ENCODE assay signal across 14 cellular contexts in the genomic region with DNA sequence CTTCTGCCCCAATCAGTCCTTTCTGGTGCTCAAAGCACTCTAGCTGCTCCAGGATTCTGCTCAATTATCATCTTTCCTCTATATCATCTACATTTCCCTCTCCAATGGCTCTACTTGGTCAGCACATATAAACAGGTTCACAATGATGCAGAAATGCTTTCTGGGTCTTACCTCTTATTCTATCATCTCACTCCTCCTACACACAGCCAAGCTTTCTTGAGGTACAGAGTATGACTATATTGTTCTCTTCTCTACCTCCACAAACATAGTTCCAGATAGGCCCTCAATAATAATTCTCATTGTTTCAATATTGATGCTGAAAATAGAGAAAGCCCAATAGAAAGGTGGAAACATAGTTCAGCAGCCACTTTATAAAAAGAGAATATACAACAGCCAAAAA. TPM values are rescaled to one million over a fixed set of nuclear protein-coding genes. Genes with fewer than 3 reads are reported as not detected.
DNase-seq lines count a peak whose midpoint lies in the region; ATAC-seq lines count a peak whose summit lies in the region.
"Had no signal": no experiment of that assay in that cellular context is flagged by ENCODE, and none has a peak within 500 bp of the region (broad histone marks: within the 10 kb centered on the region; RNA-seq: fewer than 3 reads in every experiment).

No MANE protein-coding gene starts in this region.

- peaks cover 51% of the 10 kb centered on the region for H3K4me1 Mint-ChIP-seq in activated CD4-positive, alpha-beta T cell treated with anti-CD3 and anti-CD28 coated beads for 36 hours
- H3K4me1 Mint-ChIP-seq in activated T-helper 17 cell treated with anti-CD3 and anti-CD28 coated beads, Interleukin-2, amount 50 U/mL, for 72 hours: peaks cover 14% of the 10 kb centered on the region
- H3K4me1 Mint-ChIP-seq in stimulated activated effector memory CD8-positive, alpha-beta T cell treated with anti-CD3 and anti-CD28 coated beads, Interleukin-12 subunit alpha, Interleukin-12 subunit beta, amount 100 ng/mL, for 72 hours: peaks cover 17% of the 10 kb centered on the region

- POLR2A ChIA-PET in activated CD4-positive, alpha-beta T cell treated with anti-CD3 and anti-CD28 coated beads for 36 hours (lab: Charles Lee): no interaction called here

- CTCF ChIA-PET in activated CD4-positive, alpha-beta T cell treated with anti-CD3 and anti-CD28 coated beads for 36 hours (lab: Charles Lee): no interaction called here

- peak; percentile 33 for ATAC-seq in activated CD4-positive, alpha-beta T cell treated with anti-CD3 and anti-CD28 coated beads for 36 hours
- peak; percentile 60 for ATAC-seq in activated T-helper 17 cell treated with anti-CD3 and anti-CD28 coated beads, Interleukin-2, amount 50 U/mL, for 72 hours (replicated peaks)
- ATAC-seq in stimulated activated effector memory CD8-positive, alpha-beta T cell treated with anti-CD3 and anti-CD28 coated beads, Interleukin-12 subunit alpha, Interleukin-12 subunit beta, amount 100 ng/mL, for 72 hours: peak; percentile 52
- ATAC-seq: A549; CD8-positive, alpha-beta T cell had no signal

- H3K27me3 Mint-ChIP-seq in activated CD4-positive, alpha-beta T cell treated with anti-CD3 and anti-CD28 coated beads for 36 hours: no peaks in the 10 kb centered on the region
- H3K27me3 Mint-ChIP-seq in activated T-helper 17 cell treated with anti-CD3 and anti-CD28 coated beads, Interleukin-2, amount 50 U/mL, for 72 hours: no peaks in the 10 kb centered on the region
- H3K27me3 Mint-ChIP-seq: B cell; CD4-positive, alpha-beta T cell had no signal

- H3K4me3 Mint-ChIP-seq in activated CD4-positive, alpha-beta T cell treated with anti-CD3 and anti-CD28 coated beads for 36 hours: no peak overlapping the region
- no peak overlapping the region for H3K4me3 Mint-ChIP-seq in activated T-helper 17 cell treated with anti-CD3 and anti-CD28 coated beads, Interleukin-2, amount 50 U/mL, for 72 hours
- no peak overlapping the region for H3K4me3 Mint-ChIP-seq in stimulated activated effector memory CD8-positive, alpha-beta T cell treated with anti-CD3 and anti-CD28 coated beads, Interleukin-12 subunit alpha, Interleukin-12 subunit beta, amount 100 ng/mL, for 72 hours
- H3K4me3 Mint-ChIP-seq: B cell; CD8-positive, alpha-beta T cell had no signal

- no peaks in the 10 kb centered on the region for H3K9me3 Mint-ChIP-seq in activated CD4-positive, alpha-beta T cell treated with anti-CD3 and anti-CD28 coated beads for 36 hours (ENCODE audit: low read depth)
- H3K9me3 Mint-ChIP-seq in activated T-helper 17 cell treated with anti-CD3 and anti-CD28 coated beads, Interleukin-2, amount 50 U/mL, for 72 hours: no peaks in the 10 kb centered on the region
- no peaks in the 10 kb centered on the region for H3K9me3 Mint-ChIP-seq in stimulated activated effector memory CD8-positive, alpha-beta T cell treated with anti-CD3 and anti-CD28 coated beads, Interleukin-12 subunit alpha, Interleukin-12 subunit beta, amount 100 ng/mL, for 72 hours
- H3K9me3 Mint-ChIP-seq: CD4-positive, alpha-beta T cell; CD8-positive, alpha-beta T cell had no signal

- H3K36me3 Mint-ChIP-seq in activated CD4-positive, alpha-beta T cell treated with anti-CD3 and anti-CD28 coated beads for 36 hours (ENCODE audit: low read depth): peaks cover 23% of the 10 kb centered on the region
- peaks cover 29% of the 10 kb centered on the region for H3K36me3 Mint-ChIP-seq in activated T-helper 17 cell treated with anti-CD3 and anti-CD28 coated beads, Interleukin-2, amount 50 U/mL, for 72 hours (ENCODE audit: low read depth)
- H3K36me3 Mint-ChIP-seq in stimulated activated effector memory CD8-positive, alpha-beta T cell treated with anti-CD3 and anti-CD28 coated beads, Interleukin-12 subunit alpha, Interleukin-12 subunit beta, amount 100 ng/mL, for 72 hours: peaks cover 20% of the 10 kb centered on the region

- DNase-seq in activated CD4-positive, alpha-beta T cell treated with anti-CD3 and anti-CD28 coated beads for 36 hours: no peak
- DNase-seq in activated CD4-positive, alpha-beta T cell treated with anti-CD3 and anti-CD28 coated beads, Interleukin-2, amount 50 U/mL, for 4 hours: no peak
- DNase-seq in stimulated activated effector memory CD8-positive, alpha-beta T cell treated with anti-CD3 and anti-CD28 coated beads, Interleukin-12 subunit alpha, Interleukin-12 subunit beta, amount 100 ng/mL, for 72 hours (ENCODE audit: low spot score in 2 of 2): no peak
- no peak for DNase-seq in NOMO-1 treated with dmso at 0.1 percent for 144 hours (lab: John Stamatoyannopoulos, UW; ENCODE audit: unreplicated experiment)
- DNase-seq: AML-193; Caco-2; Calu3; CD4-positive, alpha-beta T cell; CD8-positive, alpha-beta T cell; DMS79 treated with DMSO at 0.1 percent for 48 hours; GF-D8 had no signal

- no peak overlapping the region for H3K27ac Mint-ChIP-seq in activated CD4-positive, alpha-beta T cell treated with anti-CD3 and anti-CD28 coated beads for 36 hours
- no peak overlapping the region for H3K27ac Mint-ChIP-seq in activated T-helper 17 cell treated with anti-CD3 and anti-CD28 coated beads, Interleukin-2, amount 50 U/mL, for 72 hours
- no peak overlapping the region for H3K27ac Mint-ChIP-seq in stimulated activated effector memory CD8-positive, alpha-beta T cell treated with anti-CD3 and anti-CD28 coated beads, Interleukin-12 subunit alpha, Interleukin-12 subunit beta, amount 100 ng/mL, for 72 hours
- H3K27ac Mint-ChIP-seq: B cell had no signal

- intact Hi-C loops in activated CD4-positive, alpha-beta T cell treated with anti-CD3 and anti-CD28 coated beads for 36 hours (cut with DNase I, micrococcal nuclease): no loop called here

RNA-seq across cellular contexts. Expression of a gene that starts 48.2 kb away (rescaled TPM):
- total RNA-seq in activated CD4-positive, alpha-beta T cell treated with anti-CD3 and anti-CD28 coated beads for 36 hours: 10 to 100 TPM; 30.7 to 33.6 TPM
- 10 to 100 TPM; 33.0 to 53.5 TPM for total RNA-seq in activated T-helper 17 cell treated with anti-CD3 and anti-CD28 coated beads, Interleukin-2, amount 50 U/mL, for 72 hours
